In the genomic region with DNA sequence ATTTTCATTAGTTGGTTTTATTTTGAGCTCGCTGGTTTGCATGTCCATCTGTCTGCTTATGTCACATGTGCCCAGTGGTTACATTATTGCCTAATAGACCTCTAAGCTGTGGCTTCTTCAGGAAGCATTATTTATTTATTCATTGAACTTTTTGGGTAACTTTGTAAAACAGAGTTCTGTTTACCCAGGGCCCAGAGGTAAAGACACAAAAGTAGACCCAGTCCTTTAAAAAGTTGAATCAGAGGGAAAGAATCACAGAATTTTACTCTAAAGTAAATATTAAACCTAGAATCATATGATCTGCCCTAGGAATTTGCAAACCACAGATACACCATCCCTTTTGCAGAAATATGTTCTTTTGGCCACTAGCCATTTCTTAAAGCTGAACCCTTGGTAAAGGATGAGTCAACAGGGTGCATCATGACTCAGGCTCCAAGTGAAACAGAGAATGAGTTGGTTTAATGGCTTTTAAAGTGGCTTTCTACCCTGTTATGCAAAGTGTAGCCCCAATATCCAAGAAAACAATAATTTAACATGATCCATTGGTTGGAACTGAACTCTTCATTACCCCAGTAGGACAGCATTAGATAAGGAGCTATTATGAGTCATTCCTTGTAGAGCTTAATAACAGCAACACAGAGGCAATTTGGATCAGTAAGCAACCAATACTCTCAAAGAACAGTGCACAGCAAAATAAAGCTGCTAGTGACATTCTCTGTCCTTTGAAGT, we compare ENCODE assay signal across 10 cellular contexts.
DNase-seq lines count a peak whose midpoint lies in the region; ATAC-seq and TF ChIP-seq lines count a peak whose summit lies in the region.
"Had no signal": no experiment of that assay in that cellular context is flagged by ENCODE, and none has a peak within 500 bp of the region (broad histone marks: within the 10 kb centered on the region; RNA-seq: fewer than 3 reads in every experiment).

No MANE protein-coding gene starts in this region.

- H3K27ac ChIP-seq in ACC112 (ENCODE audit: low read depth, low read length): peak overlapping the region; percentile 71
- no peak overlapping the region for H3K27ac ChIP-seq in fibroblast of lung (ENCODE audit: insufficient read depth, low read length)
- H3K27ac ChIP-seq in effector memory CD4-positive, alpha-beta T cell (ENCODE audit: insufficient read depth, low read length, poor library complexity, severe bottlenecking): no peak overlapping the region
- H3K27ac ChIP-seq: pancreas had no signal

- peaks cover 0 to 1% of the 10 kb centered on the region in 2 donors for H3K9me3 Mint-ChIP-seq in stimulated activated naive B cell treated with anti-CD40 and anti-IgM and Interleukin-4, amounts not matched to agents 10 μg/mL and 1 μg/mL and 100 μg/mL, for 72 hours

- DNase-seq in NCI-H2196 treated with DMSO at 0.1 percent for 48 hours (lab: John Stamatoyannopoulos, UW; ENCODE audit: unreplicated experiment) (peak; percentile 37), fibroblast of lung (ENCODE audit: low read depth in 2 of 2) (peak; percentile 97 to 98), 8988T (no peak)
- no peak for DNase-seq in stimulated activated naive B cell treated with anti-CD40 and anti-IgM and Interleukin-4, amounts not matched to agents 10 μg/mL and 1 μg/mL and 100 μg/mL, for 72 hours
- DNase-seq in effector memory CD4-positive, alpha-beta T cell: no peak
- DNase-seq in activated naive CD4-positive, alpha-beta T cell treated with Interleukin-2 at 50 U/mL for 16 hours: no peak
- DNase-seq: pancreas had no signal

- H3K79me2 ChIP-seq in ACC112 (ENCODE audit: control insufficient read depth, insufficient read depth, low read length, unreplicated experiment) (no peaks in the 10 kb centered on the region), fibroblast of lung (ENCODE audit: control insufficient read depth, insufficient read depth, low read length) (no peaks in the 10 kb centered on the region)

- H3K27me3 Mint-ChIP-seq in stimulated activated naive B cell treated with anti-CD40 and anti-IgM and Interleukin-4, amounts not matched to agents 10 μg/mL and 1 μg/mL and 100 μg/mL, for 72 hours: no peaks in the 10 kb centered on the region
- H3K27me3 Mint-ChIP-seq: activated naive CD8-positive, alpha-beta T cell had no signal

- no peaks in the 10 kb centered on the region for H3K9me3 ChIP-seq in fibroblast of lung (ENCODE audit: control insufficient read depth, insufficient read depth, low read depth, low read length)
- no peaks in the 10 kb centered on the region for H3K9me3 ChIP-seq in effector memory CD4-positive, alpha-beta T cell (ENCODE audit: control insufficient read depth, low read length)
- H3K9me3 ChIP-seq: pancreas had no signal

- no peaks in the 10 kb centered on the region for H3K36me3 ChIP-seq in ACC112 (ENCODE audit: insufficient read depth, low read length)
- H3K36me3 ChIP-seq in fibroblast of lung (ENCODE audit: control insufficient read depth, insufficient read depth, low read length): no peaks in the 10 kb centered on the region
- no peaks in the 10 kb centered on the region for H3K36me3 ChIP-seq in effector memory CD4-positive, alpha-beta T cell (ENCODE audit: control insufficient read depth, insufficient read depth, low read length)
- H3K36me3 ChIP-seq: pancreas had no signal

- H3K4me2 ChIP-seq in fibroblast of lung (ENCODE audit: extremely low read depth, insufficient read depth, low read length): peak overlapping the region; percentile 5

- no peaks in the 10 kb centered on the region for H3K36me3 Mint-ChIP-seq in stimulated activated naive B cell treated with anti-CD40 and anti-IgM and Interleukin-4, amounts not matched to agents 10 μg/mL and 1 μg/mL and 100 μg/mL, for 72 hours
- H3K36me3 Mint-ChIP-seq: activated naive CD8-positive, alpha-beta T cell had no signal

- H4K20me1 ChIP-seq in fibroblast of lung (ENCODE audit: control insufficient read depth, extremely low read depth, insufficient read depth, low read length): no peaks in the 10 kb centered on the region

- H3K4me1 ChIP-seq in ACC112 (ENCODE audit: control insufficient read depth, insufficient read depth, low read length, unreplicated experiment) (peaks cover 33% of the 10 kb centered on the region), fibroblast of lung (ENCODE audit: control insufficient read depth, extremely low read depth, insufficient read depth, low read length) (no peaks in the 10 kb centered on the region)
- no peaks in the 10 kb centered on the region for H3K4me1 ChIP-seq in effector memory CD4-positive, alpha-beta T cell (ENCODE audit: control insufficient read depth, insufficient read depth, low read length, poor library complexity, severe bottlenecking)
- H3K4me1 ChIP-seq: pancreas had no signal

- no peak overlapping the region for H3K9ac ChIP-seq in fibroblast of lung (ENCODE audit: insufficient read depth, low read length)

- peak; percentile 55 for ATAC-seq in GM21529 (IDR thresholded peaks at IDR 0.05; ENCODE audit: unreplicated experiment)
- ATAC-seq in stimulated activated naive B cell treated with anti-CD40 and anti-IgM and Interleukin-4, amounts not matched to agents 10 μg/mL and 1 μg/mL and 100 μg/mL, for 72 hours (replicated peaks): no peak

- peak overlapping the region; percentile 8; the same call in 1 of the 2 replicates for H3K4me3 ChIP-seq in ACC112 (ENCODE audit: low read depth, low read length)
- no peak overlapping the region for H3K4me3 ChIP-seq in fibroblast of lung (replicated peaks in 1 of 4; ENCODE audit: control extremely low read depth in 1 of 4, insufficient read depth in 1 of 4, low read depth in 3 of 4, low read length in 4 of 4)
- no peak overlapping the region for H3K4me3 ChIP-seq in effector memory CD4-positive, alpha-beta T cell (ENCODE audit: insufficient read depth, low read depth, low read length, poor library complexity, severe bottlenecking)
- H3K4me3 ChIP-seq: pancreas had no signal

- no peak for TF ChIP-seq CTCF in fibroblast of lung (conservative IDR thresholded peaks at IDR 0.05 in 1 of 2, IDR thresholded peaks at IDR 0.05 in 1 of 2; ENCODE audit: low read depth in 1 of 2, low read length in 2 of 2)

- no peak overlapping the region for H2AFZ ChIP-seq in ACC112 (ENCODE audit: low read length, unreplicated experiment)
- H2AFZ ChIP-seq in fibroblast of lung (ENCODE audit: low read length): no peak overlapping the region

- no peak overlapping the region for H3K4me3 Mint-ChIP-seq in stimulated activated naive B cell treated with anti-CD40 and anti-IgM and Interleukin-4, amounts not matched to agents 10 μg/mL and 1 μg/mL and 100 μg/mL, for 72 hours
- H3K4me3 Mint-ChIP-seq: activated naive CD8-positive, alpha-beta T cell had no signal

- H3K27me3 ChIP-seq in ACC112 (ENCODE audit: insufficient read depth, low read length) (no peaks in the 10 kb centered on the region), fibroblast of lung (ENCODE audit: control insufficient read depth, insufficient read depth, low read length) (no peaks in the 10 kb centered on the region)
- H3K27me3 ChIP-seq in effector memory CD4-positive, alpha-beta T cell (replicated peaks; ENCODE audit: control insufficient read depth, insufficient read depth, low read length, poor library complexity, severe bottlenecking): no peaks in the 10 kb centered on the region
- H3K27me3 ChIP-seq: pancreas had no signal

- H3K4me1 Mint-ChIP-seq in stimulated activated naive B cell treated with anti-CD40 and anti-IgM and Interleukin-4, amounts not matched to agents 10 μg/mL and 1 μg/mL and 100 μg/mL, for 72 hours: no peaks in the 10 kb centered on the region

- no peak overlapping the region for H3K27ac Mint-ChIP-seq in stimulated activated naive B cell treated with anti-CD40 and anti-IgM and Interleukin-4, amounts not matched to agents 10 μg/mL and 1 μg/mL and 100 μg/mL, for 72 hours
- H3K27ac Mint-ChIP-seq: activated naive CD8-positive, alpha-beta T cell had no signal

Comparison
In these comparisons a context has a peak if more than half of its experiments do, and no peak if none do; other contexts are left out.
1. DNase-seq: peak in NCI-H2196 treated with DMSO at 0.1 percent for 48 hours (single experiment) and fibroblast of lung (2 of 2); none in stimulated activated naive B cell treated with anti-CD40 and anti-IgM and Interleukin-4, amounts not matched to agents 10 μg/mL and 1 μg/mL and 100 μg/mL, for 72 hours (single experiment), 8988T (single experiment), effector memory CD4-positive, alpha-beta T cell (0 of 3) and activated naive CD4-positive, alpha-beta T cell treated with Interleukin-2 at 50 U/mL for 16 hours (single experiment).